ENCODE assay signal across 8 cellular contexts in genomic region chr2:173990970-173991819, GRCh38. TPM values are rescaled to one million over a fixed set of nuclear protein-coding genes. Genes with fewer than 3 reads are reported as not detected.
DNase-seq lines count a peak whose midpoint lies in the region; ATAC-seq and TF ChIP-seq lines count a peak whose summit lies in the region.

No MANE protein-coding gene starts in this region.

- H3K9me3 ChIP-seq in OCI-LY3 (ENCODE audit: insufficient read depth, low read length) (no peaks in the 10 kb centered on the region), heart left ventricle (no peaks in the 10 kb centered on the region), subcutaneous abdominal adipose tissue (ENCODE audit: control insufficient read depth in 5 of 5, low read length in 5 of 5) (no peaks in the 10 kb centered on the region)

- H2AFZ ChIP-seq in OCI-LY3 (ENCODE audit: low read depth, low read length), result peak overlapping the region; percentile 65

- H3K4me1 Mint-ChIP-seq in HFFc6 (ENCODE audit: low read depth), result peaks cover 16% of the 10 kb centered on the region

- peaks cover 33% of the 10 kb centered on the region for H3K4me1 ChIP-seq in OCI-LY3 (ENCODE audit: low read length)
- H3K4me1 ChIP-seq in heart left ventricle, result peaks cover 0 to 74% (median 43%) of the 10 kb centered on the region in 12 donors
- peaks cover 14 to 74% (median 58%) of the 10 kb centered on the region in 5 donors for H3K4me1 ChIP-seq in subcutaneous abdominal adipose tissue (ENCODE audit: control insufficient read depth in 5 of 5, insufficient read depth in 5 of 5, low read length in 5 of 5)

- intact Hi-C loops in heart left ventricle (cut with DNase I), result loop anchor here in 4 of 10 donors (1.0 to 10.0 kb wide), 5 partner anchors 26 to 106 kb away; partner anchors contain the start of gene SP3 (in 1 of the 4)

- peak overlapping the region; percentile 32; the same call in 1 of the 2 replicates for H3K27ac Mint-ChIP-seq in HFFc6

- peak; percentile 74 for DNase-seq in GM12864 (ENCODE audit: low read depth)
- peak; percentile 41 for DNase-seq in HFFc6
- DNase-seq in heart left ventricle, result peak; percentile 79 to 90 (median 82)
- no peak for DNase-seq in stimulated activated CD4-positive, alpha-beta T cell treated with anti-CD3 and anti-CD28 coated beads, Interleukin-15, amount 100 ng/mL, for 24 hours
- DNase-seq in NOMO-1 treated with dmso at 0.1 percent for 144 hours (lab: John Stamatoyannopoulos, UW; ENCODE audit: unreplicated experiment), result no peak

- H3K27ac ChIP-seq in OCI-LY3 (ENCODE audit: low read length) (peak overlapping the region; percentile 63), heart left ventricle (peak overlapping the region; percentile 25 to 85 (median 68)), subcutaneous abdominal adipose tissue (ENCODE audit: low read depth, low read length) (peak overlapping the region; percentile 76)

- H3K27me3 Mint-ChIP-seq in HFFc6 (ENCODE audit: insufficient read depth), result peaks cover 11% of the 10 kb centered on the region

- H3K4me3 ChIP-seq in GM12864 (ENCODE audit: low read depth, low read length) (no peak overlapping the region), OCI-LY3 (ENCODE audit: low read length) (peak overlapping the region; percentile 59), heart left ventricle (peak overlapping the region in 5 of 12 donors; percentile 2 to 8 (median 4)), subcutaneous abdominal adipose tissue (ENCODE audit: low read depth in 1 of 5, low read length in 5 of 5) (peak overlapping the region; percentile 7 to 42 (median 18))

- H3K36me3 ChIP-seq in OCI-LY3 (replicated peaks; ENCODE audit: low read depth, low read length), result no peaks in the 10 kb centered on the region
- no peaks in the 10 kb centered on the region for H3K36me3 ChIP-seq in heart left ventricle
- no peaks in the 10 kb centered on the region for H3K36me3 ChIP-seq in subcutaneous abdominal adipose tissue (ENCODE audit: control insufficient read depth in 5 of 5, insufficient read depth in 5 of 5, low read length in 5 of 5)

- ATAC-seq in heart left ventricle (peak; percentile 64 to 85 (median 78)), HG03039 (IDR thresholded peaks at IDR 0.05; ENCODE audit: unreplicated experiment) (no peak)

- no peak for TF ChIP-seq POLR2A in heart left ventricle (IDR thresholded peaks at IDR 0.05)

- peak overlapping the region; percentile 82 for H3K4me2 ChIP-seq in OCI-LY3 (ENCODE audit: low read length)

- H4K20me1 ChIP-seq in OCI-LY3 (ENCODE audit: insufficient read depth, low read length), result no peaks in the 10 kb centered on the region

- WGBS in heart left ventricle, 4 donors, result 11 to 26% (median 13%) methylated on average over 13 of the region's 13 CpGs

- H3K79me2 ChIP-seq in OCI-LY3 (ENCODE audit: low read length), result no peaks in the 10 kb centered on the region

- peak overlapping the region; percentile 40 for H3K9ac ChIP-seq in OCI-LY3 (ENCODE audit: low read length)
- H3K9ac ChIP-seq in subcutaneous abdominal adipose tissue (ENCODE audit: low read length in 5 of 5), result peak overlapping the region in 1 of 5 donors; percentile 11

- peak overlapping the region; percentile 60 for H3K4me3 Mint-ChIP-seq in HFFc6

- no peak for TF ChIP-seq CTCF in GM12864 (IDR thresholded peaks at IDR 0.05; ENCODE audit: low read depth, low read length, missing control alignments)
- no peak for TF ChIP-seq CTCF in HFFc6 (IDR thresholded peaks at IDR 0.05)
- no peak for TF ChIP-seq CTCF in OCI-LY3 (IDR thresholded peaks at IDR 0.05; ENCODE audit: low read depth, low read length)
- no peak for TF ChIP-seq CTCF in heart left ventricle (IDR thresholded peaks at IDR 0.05)

- no peaks in the 10 kb centered on the region for H3K9me3 Mint-ChIP-seq in HFFc6

- H3K27me3 ChIP-seq in OCI-LY3 (ENCODE audit: low read depth, low read length) (peaks cover 10% of the 10 kb centered on the region; the same call in 1 of the 2 replicates), heart left ventricle (no peaks in the 10 kb centered on the region), subcutaneous abdominal adipose tissue (ENCODE audit: control insufficient read depth in 5 of 5, insufficient read depth in 4 of 5, low read length in 5 of 5) (no peaks in the 10 kb centered on the region)

- no peaks in the 10 kb centered on the region for H3K36me3 Mint-ChIP-seq in HFFc6 (ENCODE audit: low read depth)

RNA-seq across cellular contexts. Expression of gene SP3, which starts 26.0 kb away (rescaled TPM):
- total RNA-seq in HFFc6 (2021; fragmentation: NEBNext Ultra II Directional; extraction: Animal tissue kit (Norgen Biotek cat#: 25700)), result 10 to 100 TPM; 45.0 to 63.7 (median 52.1) TPM
- total RNA-seq in heart left ventricle, result 10 to 100 TPM; 32.2 to 61.5 (median 42.0) TPM
- polyA plus RNA-seq in heart left ventricle, result 10 to 100 TPM in 1 of 2 donors, 1 to 10 TPM in 1; 6.9 to 20.2 TPM

Comparison
In these comparisons a context has a peak if more than half of its experiments do, and no peak if none do; other contexts are left out.
1. DNase-seq: peak in GM12864 (single experiment), HFFc6 (single experiment) and heart left ventricle (5 of 5); none in stimulated activated CD4-positive, alpha-beta T cell treated with anti-CD3 and anti-CD28 coated beads, Interleukin-15, amount 100 ng/mL, for 24 hours (single experiment) and NOMO-1 treated with dmso at 0.1 percent for 144 hours (single experiment).
2. Peak in every context shown above with its lines, with median percentiles within 50 percentile points of each other: H3K27ac ChIP-seq.